Comparison of ENCODE assay signal across 23 cellular contexts in the genomic region with DNA sequence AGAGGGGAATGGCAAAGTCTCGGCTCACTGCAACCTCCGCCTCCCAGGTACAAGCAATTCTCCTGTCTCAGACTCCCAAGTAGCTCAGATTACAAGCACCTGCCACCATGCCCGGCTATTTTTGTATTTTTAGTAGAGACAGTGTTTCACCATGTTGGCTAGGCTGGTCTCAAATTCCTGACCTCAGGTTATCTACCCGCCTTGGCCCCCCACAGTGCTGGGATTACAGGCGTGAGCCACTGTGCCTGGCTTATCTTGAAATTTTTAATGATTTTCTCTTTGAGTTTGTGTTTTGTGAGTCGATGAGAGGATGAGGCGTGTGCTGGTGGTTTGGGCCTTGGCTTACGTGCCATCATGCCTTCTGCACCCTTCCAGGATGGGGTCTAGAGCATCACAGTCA.
DNase-seq lines count a peak whose midpoint lies in the region; ATAC-seq lines count a peak whose summit lies in the region.
"Had no signal": no experiment of that assay in that cellular context is flagged by ENCODE, and none has a peak within 500 bp of the region (broad histone marks: within the 10 kb centered on the region; RNA-seq: fewer than 3 reads in every experiment).

No MANE protein-coding gene starts in this region.

- no peak for ATAC-seq in GM21576 (IDR thresholded peaks at IDR 0.05; ENCODE audit: unreplicated experiment)

- peaks cover 0 to 3% of the 10 kb centered on the region in 2 experiments for H3K4me1 ChIP-seq in trophoblast cell (ENCODE audit: control insufficient read depth in 1 of 2, insufficient read depth in 2 of 2, low read length in 2 of 2)

- no peak overlapping the region for H2AK5ac ChIP-seq in trophoblast cell (ENCODE audit: low read length)

- H3K9me3 ChIP-seq in trophoblast cell (ENCODE audit: insufficient read depth, low read depth, low read length), result no peaks in the 10 kb centered on the region
- H3K9me3 ChIP-seq: BLaER1, esophagus squamous epithelium had no signal

- H3K27me3 ChIP-seq in trophoblast cell (ENCODE audit: insufficient read depth, low read length), result peaks cover 2% of the 10 kb centered on the region
- H3K27me3 ChIP-seq: BLaER1, esophagus squamous epithelium had no signal

- no peak overlapping the region for H4K8ac ChIP-seq in trophoblast cell (ENCODE audit: low read depth, low read length)

- no peak overlapping the region for H3K14ac ChIP-seq in trophoblast cell (ENCODE audit: low read length)

- H4K91ac ChIP-seq in trophoblast cell (ENCODE audit: low read depth, low read length), result no peak overlapping the region

- DNase-seq in Daoy (ENCODE audit: low read depth) (peak; percentile 19), NCI-H226 (peak; percentile 61), left kidney (ENCODE audit: low read depth, low spot score) (peak; percentile 19), trophoblast cell (peak; percentile 51 to 60), RKO (ENCODE audit: low spot score) (no peak)
- DNase-seq in activated CD4-positive, alpha-beta T cell treated with anti-CD3 and anti-CD28 coated beads for 1 hour, result no peak
- DNase-seq: activated naive CD8-positive, alpha-beta T cell treated with anti-CD3 and anti-CD28 coated beads, Interleukin-2, amount 10 ng/mL, durations not matched to agents 7 days and 5 days; caudate nucleus; cortex of kidney; DMS79 treated with DMSO at 0.1 percent for 48 hours; esophagus squamous epithelium; foreskin melanocyte; HFFc6; KG1; mammary epithelial cell; NCI-H1436 treated with DMSO at 0.1 percent for 48 hours; NCI-H526 treated with DMSO at 0.1 percent for 48 hours; SIG-M5; SW 1271; T-helper 9 cell had no signal

- H3K27ac ChIP-seq in trophoblast cell (ENCODE audit: low read depth, low read length), result no peak overlapping the region
- H3K27ac ChIP-seq: BLaER1, esophagus squamous epithelium, skin epidermis had no signal

- no peak overlapping the region for H4K12ac ChIP-seq in trophoblast cell (ENCODE audit: low read depth, low read length)

- no peak overlapping the region for H2AFZ ChIP-seq in trophoblast cell (ENCODE audit: insufficient read depth, low read length, poor library complexity)

- H3K79me1 ChIP-seq in trophoblast cell (ENCODE audit: low read length), result peaks cover 2% of the 10 kb centered on the region

- no peak overlapping the region for H3K18ac ChIP-seq in trophoblast cell (ENCODE audit: low read length)

- no peak overlapping the region for H3K4ac ChIP-seq in trophoblast cell (ENCODE audit: low read depth, low read length)

- H3K79me2 ChIP-seq in trophoblast cell (ENCODE audit: control insufficient read depth, insufficient read depth, low read length, poor library complexity), result no peaks in the 10 kb centered on the region

- H3K36me3 ChIP-seq in trophoblast cell (ENCODE audit: control insufficient read depth in 1 of 2, insufficient read depth in 2 of 2, low read length in 2 of 2), result no peaks in the 10 kb centered on the region
- H3K36me3 ChIP-seq: BLaER1, esophagus squamous epithelium had no signal

- no peak overlapping the region for H2BK12ac ChIP-seq in trophoblast cell (ENCODE audit: low read length)

- no peak overlapping the region for H2BK5ac ChIP-seq in trophoblast cell (ENCODE audit: low read depth, low read length, poor library complexity)

- no peak overlapping the region for H2BK120ac ChIP-seq in trophoblast cell (ENCODE audit: insufficient read depth, low read length, poor library complexity)

- no peak overlapping the region for H3K4me3 ChIP-seq in trophoblast cell (ENCODE audit: low read depth, low read length)
- H3K4me3 ChIP-seq: BLaER1, esophagus squamous epithelium, skin epidermis had no signal

- H3K4me2 ChIP-seq in trophoblast cell (ENCODE audit: low read length), result no peak overlapping the region
- H3K4me2 ChIP-seq: BLaER1 had no signal

- H3K9ac ChIP-seq in trophoblast cell (ENCODE audit: low read length), result no peak overlapping the region
- H3K9ac ChIP-seq: BLaER1 had no signal

- no peak overlapping the region for H3K23ac ChIP-seq in trophoblast cell (ENCODE audit: low read length)

- WGBS in trophoblast cell (ENCODE audit: extremely low coverage, insufficient coverage, insufficient read length), result no CpG with 5 or more reads among the region's 8 CpGs

Comparison
In these comparisons a context has a peak if more than half of its experiments do, and no peak if none do; other contexts are left out.
1. DNase-seq: peak in Daoy (single experiment), NCI-H226 (single experiment), left kidney (single experiment) and trophoblast cell (2 of 2); none in RKO (single experiment) and activated CD4-positive, alpha-beta T cell treated with anti-CD3 and anti-CD28 coated beads for 1 hour (single experiment).